In genomic region chr3:29281265-29282228, GRCh38 we compare ENCODE assay signal across 8 cellular contexts. TPM values are rescaled to one million over a fixed set of nuclear protein-coding genes. Genes with fewer than 3 reads are reported as not detected.
A peak's percentile ranks its signal among the peaks of the same experiment; 100 is the strongest.
DNase-seq lines count a peak whose midpoint lies in the region; ATAC-seq and TF ChIP-seq lines count a peak whose summit lies in the region.

No MANE protein-coding gene starts in this region.

- peak overlapping the region; percentile 51 to 87 for H3K4ac ChIP-seq in mesenchymal stem cell (ENCODE audit: low read depth in 1 of 2, low read length in 2 of 2)

- ATAC-seq in GM23338 (peak; percentile 27), upper lobe of right lung (peak; percentile 20)

- H3K9ac ChIP-seq in mesenchymal stem cell (ENCODE audit: low read length): peak overlapping the region; percentile 94

- in situ Hi-C loops in GM13976 (cut with MboI; ENCODE audit: low sequenced_read_pairs, unreplicated experiment): no loop called here

- H2BK5ac ChIP-seq in mesenchymal stem cell (ENCODE audit: low read depth, low read length, poor library complexity, severe bottlenecking): peak overlapping the region; percentile 88

- H2AFZ ChIP-seq in GM23338 (peak overlapping the region; percentile 9; the same call in 1 of the 2 replicates), mesenchymal stem cell (ENCODE audit: low read depth, low read length) (no peak overlapping the region)

- DNase-seq in GM13976 (ENCODE audit: low spot score): peak; percentile 19
- DNase-seq in GM23338 (ENCODE audit: low spot score): no peak
- peak; percentile 73 for DNase-seq in NCI-H2171 treated with DMSO at 0.1 percent for 48 hours (lab: John Stamatoyannopoulos, UW)
- peak; percentile 81 for DNase-seq in mesenchymal stem cell
- DNase-seq in upper lobe of right lung: no peak
- no peak for DNase-seq in NCI-H2081 (lab: John Stamatoyannopoulos, UW)
- no peak for DNase-seq in NCI-H2196 (lab: John Stamatoyannopoulos, UW; ENCODE audit: unreplicated experiment)

- H3K4me2 ChIP-seq in GM23338: peak overlapping the region; percentile 72
- peak overlapping the region; percentile 66 for H3K4me2 ChIP-seq in mesenchymal stem cell (ENCODE audit: low read length, poor library complexity, severe bottlenecking)

- H3K27me3 Mint-ChIP-seq in GM23338 (ENCODE audit: insufficient read depth, low read depth, poor library complexity): no peaks in the 10 kb centered on the region
- peaks cover 19% of the 10 kb centered on the region for H3K27me3 Mint-ChIP-seq in dendritic cell treated with granulocyte-macrophage colony-stimulating factor and Interleukin-4, amounts not matched to agents 40 ng/mL and 50 ng/mL, for 4 days

- H3K9me3 ChIP-seq in mesenchymal stem cell (ENCODE audit: control insufficient read depth, low read length): no peaks in the 10 kb centered on the region
- no peaks in the 10 kb centered on the region for H3K9me3 ChIP-seq in upper lobe of right lung

- H2AK5ac ChIP-seq in mesenchymal stem cell (ENCODE audit: low read length, severe bottlenecking): peak overlapping the region; percentile 89

- H3K9me2 ChIP-seq in GM23338 (ENCODE audit: insufficient read depth): no peaks in the 10 kb centered on the region

- TF ChIP-seq CTCF in GM13976 (IDR thresholded peaks at IDR 0.05; ENCODE audit: borderline replicate concordance, control extremely low read depth, extremely low read depth, insufficient read depth, missing control alignments) (no peak), GM23338 (conservative IDR thresholded peaks at IDR 0.05; ENCODE audit: low read depth in 2 of 2) (no peak), upper lobe of right lung (IDR thresholded peaks at IDR 0.05) (no peak)

- peak overlapping the region; percentile 72 for H4K8ac ChIP-seq in mesenchymal stem cell (ENCODE audit: low read length)

- peak overlapping the region; percentile 82 for H2BK120ac ChIP-seq in mesenchymal stem cell (ENCODE audit: low read depth, low read length)

- H3K79me2 ChIP-seq in GM23338 (replicated peaks; ENCODE audit: insufficient read depth): peaks cover 7% of the 10 kb centered on the region; the same call in 1 of the 2 replicates

- WGBS in mesenchymal stem cell: 2% methylated on average over 14 of the region's 21 CpGs

- H4K91ac ChIP-seq in mesenchymal stem cell (ENCODE audit: low read length): peak overlapping the region; percentile 95

- H3K9me3 Mint-ChIP-seq in GM23338: no peaks in the 10 kb centered on the region
- no peaks in the 10 kb centered on the region for H3K9me3 Mint-ChIP-seq in dendritic cell treated with granulocyte-macrophage colony-stimulating factor and Interleukin-4, amounts not matched to agents 40 ng/mL and 50 ng/mL, for 4 days

- H3K36me3 ChIP-seq in GM23338 (ENCODE audit: insufficient read depth): no peaks in the 10 kb centered on the region
- H3K36me3 ChIP-seq in mesenchymal stem cell (ENCODE audit: control insufficient read depth in 1 of 2, insufficient read depth in 2 of 2, low read depth in 1 of 2, low read length in 2 of 2): no peaks in the 10 kb centered on the region
- no peaks in the 10 kb centered on the region for H3K36me3 ChIP-seq in upper lobe of right lung

- peak overlapping the region; percentile 74 to 96 for H3K18ac ChIP-seq in mesenchymal stem cell (ENCODE audit: low read depth in 1 of 2, low read length in 2 of 2)

- H3K27ac Mint-ChIP-seq in GM23338: peak overlapping the region; percentile 63
- peak overlapping the region; percentile 45 for H3K27ac Mint-ChIP-seq in dendritic cell treated with granulocyte-macrophage colony-stimulating factor and Interleukin-4, amounts not matched to agents 40 ng/mL and 50 ng/mL, for 4 days

- H3K23ac ChIP-seq in mesenchymal stem cell (ENCODE audit: low read length in 2 of 2): peak overlapping the region; percentile 96 to 97

- H3K14ac ChIP-seq in mesenchymal stem cell (ENCODE audit: low read length in 2 of 2): no peak overlapping the region

- H3K27me3 ChIP-seq in GM23338 (ENCODE audit: insufficient read depth) (no peaks in the 10 kb centered on the region), mesenchymal stem cell (ENCODE audit: control insufficient read depth in 1 of 2, insufficient read depth in 1 of 2, low read length in 2 of 2) (no peaks in the 10 kb centered on the region), upper lobe of right lung (no peaks in the 10 kb centered on the region)

- no peaks in the 10 kb centered on the region for H4K20me1 ChIP-seq in GM23338 (replicated peaks; ENCODE audit: insufficient read depth)

- peak overlapping the region; percentile 94 for H3K27ac ChIP-seq in GM23338 (ENCODE audit: low read depth)
- peak overlapping the region; percentile 99 for H3K27ac ChIP-seq in mesenchymal stem cell (ENCODE audit: low read length, poor library complexity, severe bottlenecking)
- peak overlapping the region; percentile 84 for H3K27ac ChIP-seq in upper lobe of right lung

- peaks cover 74% of the 10 kb centered on the region for H3K4me1 ChIP-seq in GM23338 (ENCODE audit: insufficient read depth)
- peaks cover 2% of the 10 kb centered on the region for H3K4me1 ChIP-seq in mesenchymal stem cell (ENCODE audit: control insufficient read depth, insufficient read depth, low read depth, low read length)
- H3K4me1 ChIP-seq in upper lobe of right lung: no peaks in the 10 kb centered on the region

- H3K4me3 ChIP-seq in GM23338 (peak overlapping the region; percentile 51), mesenchymal stem cell (ENCODE audit: insufficient read depth in 1 of 2, low read depth in 1 of 2, low read length in 2 of 2) (peak overlapping the region; percentile 61 to 85), upper lobe of right lung (peak overlapping the region; percentile 66)

- no peaks in the 10 kb centered on the region for H3K36me3 Mint-ChIP-seq in GM23338 (ENCODE audit: low read depth)
- H3K36me3 Mint-ChIP-seq in dendritic cell treated with granulocyte-macrophage colony-stimulating factor and Interleukin-4, amounts not matched to agents 40 ng/mL and 50 ng/mL, for 4 days (ENCODE audit: low read depth): no peaks in the 10 kb centered on the region

- H2BK12ac ChIP-seq in mesenchymal stem cell (ENCODE audit: low read length in 2 of 2): peak overlapping the region in 1 of 2 experiments; percentile 84

- H3K4me1 Mint-ChIP-seq in GM23338: peaks cover 78% of the 10 kb centered on the region
- H3K4me1 Mint-ChIP-seq in dendritic cell treated with granulocyte-macrophage colony-stimulating factor and Interleukin-4, amounts not matched to agents 40 ng/mL and 50 ng/mL, for 4 days (ENCODE audit: low read depth): peaks cover 18% of the 10 kb centered on the region

- intact Hi-C loops in dendritic cell treated with granulocyte-macrophage colony-stimulating factor and Interleukin-4, amounts not matched to agents 40 ng/mL and 50 ng/mL, for 4 days (cut with micrococcal nuclease): no loop called here
- intact Hi-C loops in upper lobe of right lung (cut with DNase I): no loop called here

- H3K4me3 Mint-ChIP-seq in GM23338: peak overlapping the region; percentile 75
- H3K4me3 Mint-ChIP-seq in dendritic cell treated with granulocyte-macrophage colony-stimulating factor and Interleukin-4, amounts not matched to agents 40 ng/mL and 50 ng/mL, for 4 days: peak overlapping the region; percentile 71

- H3F3A ChIP-seq in GM23338 (replicated peaks; ENCODE audit: low read depth): no peaks in the 10 kb centered on the region; the same call in 1 of the 2 replicates

- H3K79me1 ChIP-seq in mesenchymal stem cell (replicated peaks; ENCODE audit: low read length, poor library complexity, severe bottlenecking): peaks cover 13% of the 10 kb centered on the region

- peak overlapping the region; percentile 83 for H2BK15ac ChIP-seq in mesenchymal stem cell (ENCODE audit: low read depth, poor library complexity, severe bottlenecking)

TF ChIP-seq in GM23338, 12 proteins besides CTCF, POLR2A, EP300 and RAD21:
- TF ChIP-seq STAT1 (IDR thresholded peaks at IDR 0.05; ENCODE audit: unreplicated experiment) (no peak), CREB1 (CRISPR knock-in tag; IDR thresholded peaks at IDR 0.05; ENCODE audit: low read depth) (no peak), JUNB (IDR thresholded peaks at IDR 0.05; ENCODE audit: unreplicated experiment) (no peak), EZH2phosphoT487 (IDR thresholded peaks at IDR 0.05; ENCODE audit: unreplicated experiment) (no peak), ZNF331 (CRISPR knock-in tag; IDR thresholded peaks at IDR 0.05; ENCODE audit: low read depth) (no peak)

RNA-seq across cellular contexts. Expression of gene RBMS3, which starts 0.7 kb away (rescaled TPM):
- 3.2 and 5.5 TPM in 2 replicates for total RNA-seq in GM23338 (2014; rRNA removed; shearing (Covaris generic))
- polyA plus RNA-seq in GM23338 (2016; fragmentation: Nextera tagmentation; extraction: Ambion mirVana): 4.4 and 7.4 TPM in 2 replicates
- 23.4 TPM for polyA plus RNA-seq in mesenchymal stem cell (2013, experiment 1 of 2)
- polyA plus RNA-seq in mesenchymal stem cell (2013, experiment 2 of 2): 22.6 TPM
- 85.9 TPM for total RNA-seq in upper lobe of right lung

Comparison
In these comparisons a context has a peak if more than half of its experiments do, and no peak if none do; other contexts are left out.
1. DNase-seq: peak in GM13976 (single experiment), NCI-H2171 treated with DMSO at 0.1 percent for 48 hours (single experiment) and mesenchymal stem cell (single experiment); none in GM23338 (single experiment), upper lobe of right lung (single experiment), NCI-H2081 (0 of 2) and NCI-H2196 (single experiment).
2. RNA of gene RBMS3, which starts 0.7 kb away (total RNA-seq): 85.9 TPM in upper lobe of right lung (single experiment); 3.2 to 5.5 TPM in GM23338; every median in the first group is over 10 times any median in the second.
3. Peak in every context shown above with its lines, with median percentiles within 50 percentile points of each other: H3K27ac ChIP-seq and H3K4me3 ChIP-seq.